In the genomic region with DNA sequence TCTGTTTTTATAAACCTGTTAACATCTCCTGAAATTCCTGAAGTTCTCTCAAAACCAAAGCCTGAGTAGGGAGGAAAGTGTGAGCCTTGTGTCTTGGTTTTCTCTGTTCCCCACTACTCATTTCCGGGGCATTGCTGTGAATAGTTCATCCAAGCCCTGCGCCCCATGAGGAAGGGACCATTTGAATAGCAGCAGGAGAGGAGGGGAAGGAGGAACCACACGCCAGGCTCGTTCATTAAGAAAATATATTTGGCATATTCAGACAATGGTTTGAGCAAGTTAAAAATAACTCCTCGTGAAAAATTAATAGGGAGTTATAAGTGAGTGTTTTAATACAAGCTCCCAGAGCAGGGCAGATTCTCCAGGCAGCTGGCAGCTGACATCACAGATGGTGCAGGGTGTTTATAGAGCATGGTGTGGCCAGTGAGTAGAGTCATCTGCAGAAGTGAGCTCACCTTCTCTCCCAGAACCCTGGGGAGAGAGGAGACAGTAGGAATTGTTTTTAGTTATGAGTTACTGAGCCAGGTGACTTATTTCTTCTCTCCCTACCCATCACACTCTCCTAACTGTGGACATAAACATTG, we compare ENCODE assay signal across 26 cellular contexts. TPM values are rescaled to one million over a fixed set of nuclear protein-coding genes. Genes with fewer than 3 reads are reported as not detected.
DNase-seq lines count a peak whose midpoint lies in the region; ATAC-seq and TF ChIP-seq lines count a peak whose summit lies in the region.
"Had no signal": no experiment of that assay in that cellular context is flagged by ENCODE, and none has a peak within 500 bp of the region (broad histone marks: within the 10 kb centered on the region; RNA-seq: fewer than 3 reads in every experiment).

No MANE protein-coding gene starts in this region.

- no peaks in the 10 kb centered on the region for H3K79me2 ChIP-seq in PC-3 (ENCODE audit: low read length)

- H3K9ac ChIP-seq in PC-3 (ENCODE audit: low read length), result no peak overlapping the region

- POLR2A ChIA-PET in PC-3 (lab: Charles Lee; ENCODE audit: unreplicated experiment), result no interaction called here

- CTCF ChIA-PET in PC-3 (lab: Charles Lee), result no interaction called here

- DNase-seq in DMS53 treated with DMSO at 0.1 percent for 48 hours (lab: John Stamatoyannopoulos, UW; ENCODE audit: unreplicated experiment) (peak; percentile 12), MG63 (peak; percentile 47), PC-3 (no peak), kidney glomerular epithelial cell (lab: John Stamatoyannopoulos, UW) (peak; percentile 20), NCI-H1105 (lab: John Stamatoyannopoulos, UW) (no peak)
- DNase-seq: activated CD4-positive, alpha-beta memory T cell treated with anti-CD3 and anti-CD28 coated beads for 36 hours; activated gamma-delta T cell; activated naive CD8-positive, alpha-beta T cell treated with anti-CD3 and anti-CD28 coated beads, Interleukin-2, amount 50 U/mL, for 24 hours; activated T-cell treated with anti-CD3 and anti-CD28 coated beads for 4 hours; brain microvascular endothelial cell; CD8-positive, alpha-beta T cell; DMS79; effector memory CD8-positive, alpha-beta T cell; esophagus squamous epithelium; kidney; NCI-H2029; NCI-H446; stimulated activated naive B cell treated with anti-CD40 and anti-IgM and Interleukin-4, amounts not matched to agents 10 μg/mL and 1 μg/mL and 100 μg/mL, for 72 hours; T1000 had no signal

- H2AFZ ChIP-seq in PC-3 (ENCODE audit: low read length), result peak overlapping the region; percentile 49

- H3K9me3 ChIP-seq in MG63, result no peaks in the 10 kb centered on the region
- H3K9me3 ChIP-seq in PC-3 (ENCODE audit: low read length), result no peaks in the 10 kb centered on the region
- H3K9me3 ChIP-seq: esophagus squamous epithelium, gastroesophageal sphincter had no signal

- ATAC-seq in PC-3 (peak; percentile 69), GM19324 (IDR thresholded peaks at IDR 0.05; ENCODE audit: low FRiP score, unreplicated experiment) (no peak), HG02981 (IDR thresholded peaks at IDR 0.05; ENCODE audit: unreplicated experiment) (no peak), GM19035 (IDR thresholded peaks at IDR 0.05; ENCODE audit: unreplicated experiment) (no peak)
- ATAC-seq: activated naive CD8-positive, alpha-beta T cell treated with anti-CD3 and anti-CD28 coated beads, Interleukin-2, amount 50 U/mL, for 24 hours; CD8-positive, alpha-beta T cell; effector memory CD8-positive, alpha-beta T cell; gastroesophageal sphincter; stimulated activated naive B cell treated with anti-CD40 and anti-IgM and Interleukin-4, amounts not matched to agents 10 μg/mL and 1 μg/mL and 100 μg/mL, for 72 hours had no signal

- intact Hi-C loops in PC-3 (cut with micrococcal nuclease), result no loop called here

- no peaks in the 10 kb centered on the region for H3K9me2 ChIP-seq in PC-3 (replicated peaks; ENCODE audit: low read length)

- no peaks in the 10 kb centered on the region for H3F3A ChIP-seq in PC-3 (ENCODE audit: low read length, unreplicated experiment)

- H3K4me1 ChIP-seq in PC-3 (ENCODE audit: insufficient read depth, low read length), result peaks cover 24% of the 10 kb centered on the region
- H3K4me1 ChIP-seq: esophagus squamous epithelium, gastroesophageal sphincter had no signal

- H3K27ac ChIP-seq in PC-3 (ENCODE audit: low read length), result no peak overlapping the region
- H3K27ac ChIP-seq: brain microvascular endothelial cell, esophagus squamous epithelium, gastroesophageal sphincter had no signal

- H3K27me3 ChIP-seq in MG63 (no peaks in the 10 kb centered on the region; the same call in 1 of the 2 replicates), PC-3 (ENCODE audit: low read length) (no peaks in the 10 kb centered on the region)

- no peak for TF ChIP-seq CTCF in PC-3 (conservative IDR thresholded peaks at IDR 0.05; ENCODE audit: low read depth, low read length)

- no peaks in the 10 kb centered on the region for H4K20me1 ChIP-seq in PC-3 (ENCODE audit: low read length)

- H3K36me3 ChIP-seq in MG63 (no peaks in the 10 kb centered on the region), PC-3 (ENCODE audit: low read depth, low read length) (no peaks in the 10 kb centered on the region)
- H3K36me3 ChIP-seq: brain microvascular endothelial cell, esophagus squamous epithelium, gastroesophageal sphincter had no signal

- no peak overlapping the region for H3K4me2 ChIP-seq in PC-3 (ENCODE audit: low read length)
- H3K4me2 ChIP-seq: smooth muscle cell had no signal

- no TSS peak for BruUV-seq in PC-3 (replicated peaks; lab: Mats Ljungman, UMichigan)

- H3K4me3 ChIP-seq in MG63 (no peak overlapping the region), PC-3 (ENCODE audit: low read length) (no peak overlapping the region)
- H3K4me3 ChIP-seq: esophagus squamous epithelium, gastroesophageal sphincter, smooth muscle cell had no signal

RNA-seq across cellular contexts. Expression of a gene that starts 29.5 kb away (rescaled TPM):
- not detected in 2 replicates for total RNA-seq in MG63 (2014; rRNA removed; shearing (Covaris generic); ENCODE audit: low replicate concordance)
- total RNA-seq in PC-3 (2014; rRNA removed), result not detected in 2 replicates
- total RNA-seq: activated CD4-positive, alpha-beta memory T cell treated with anti-CD3 and anti-CD28 coated beads for 36 hours; CD8-positive, alpha-beta T cell; esophagus squamous epithelium; H4; kidney; lung microvascular endothelial cell; smooth muscle cell had no signal

RNA-seq across cellular contexts. Expression of a gene that starts 54.1 kb away (rescaled TPM):
- 35.7 and 42.4 TPM in 2 replicates for total RNA-seq in MG63 (2014; rRNA removed; shearing (Covaris generic); ENCODE audit: low replicate concordance)
- 20.4 and 30.6 TPM in 2 replicates for total RNA-seq in PC-3 (2014; rRNA removed)

Comparison
In these comparisons a context has a peak if more than half of its experiments do, and no peak if none do; other contexts are left out.
1. DNase-seq: peak in DMS53 treated with DMSO at 0.1 percent for 48 hours (single experiment), MG63 (single experiment) and kidney glomerular epithelial cell (single experiment); none in PC-3 (single experiment) and NCI-H1105 (single experiment).